13 cellular contexts compared by ENCODE assay signal in genomic region chr2:173079968-173080860, GRCh38. TPM values are rescaled to one million over a fixed set of nuclear protein-coding genes. Genes with fewer than 3 reads are reported as not detected.
A peak's percentile ranks its signal among the peaks of the same experiment; 100 is the strongest.
DNase-seq lines count a peak whose midpoint lies in the region; TF ChIP-seq lines count a peak whose summit lies in the region.
"Had no signal": no experiment of that assay in that cellular context is flagged by ENCODE, and none has a peak within 500 bp of the region (broad histone marks: within the 10 kb centered on the region; RNA-seq: fewer than 3 reads in every experiment).

No MANE protein-coding gene starts in this region.

- no peaks in the 10 kb centered on the region for H3K9me3 Mint-ChIP-seq in HFFc6
- H3K9me3 Mint-ChIP-seq: activated T-cell treated with anti-CD3 and anti-CD28 coated beads, Interleukin-2, amount 50 U/mL, for 4 hours; CD14-positive monocyte had no signal

- WGBS in adrenal gland, 4 donors = 90 to 97% (median 96%) methylated on average over 6 of the region's 6 CpGs

- no peaks in the 10 kb centered on the region for H3K36me3 ChIP-seq in adrenal gland (replicated peaks in 1 of 2)
- H3K36me3 ChIP-seq: WERI-Rb-1 had no signal

- TF ChIP-seq CTCF in HFFc6 (IDR thresholded peaks at IDR 0.05) (no peak), astrocyte of the cerebellum (IDR thresholded peaks at IDR 0.05; ENCODE audit: low read depth, low read length, missing control alignments) (no peak), adrenal gland (IDR thresholded peaks at IDR 0.05) (no peak)

- H3K4me3 ChIP-seq in astrocyte of the cerebellum (ENCODE audit: low read depth, low read length) (no peak overlapping the region), adrenal gland (no peak overlapping the region)

- H3K4me1 ChIP-seq in adrenal gland (replicated peaks in 1 of 2) = peaks cover 13 to 22% of the 10 kb centered on the region in 2 donors

- no peak for TF ChIP-seq POLR2A in adrenal gland (IDR thresholded peaks at IDR 0.05)

- no peaks in the 10 kb centered on the region for H3K9me3 ChIP-seq in adrenal gland (replicated peaks in 1 of 3)

- no peaks in the 10 kb centered on the region for H3K27me3 ChIP-seq in adrenal gland

- peaks cover 85% of the 10 kb centered on the region for H3K4me1 Mint-ChIP-seq in HFFc6 (ENCODE audit: low read depth)

- H3K27ac Mint-ChIP-seq in HFFc6 = peak overlapping the region; percentile 97
- H3K27ac Mint-ChIP-seq: CD14-positive monocyte had no signal

- in situ Hi-C loops in astrocyte of the cerebellum (cut with HindIII; ENCODE audit: low sequenced_read_pairs) = no loop called here

- intact Hi-C loops in adrenal gland (cut with DNase I) = loop anchor here (10.0 kb wide), 1 partner anchor 125 kb away; no protein-coding TSS in a partner anchor

- peak overlapping the region; percentile 80 for H3K4me3 Mint-ChIP-seq in HFFc6
- H3K4me3 Mint-ChIP-seq: activated T-cell treated with anti-CD3 and anti-CD28 coated beads, Interleukin-2, amount 50 U/mL, for 4 hours; CD14-positive monocyte had no signal

- peaks cover 33% of the 10 kb centered on the region for H3K36me3 Mint-ChIP-seq in HFFc6 (ENCODE audit: low read depth)

- H3K27ac ChIP-seq in adrenal gland = no peak overlapping the region
- H3K27ac ChIP-seq: WERI-Rb-1 had no signal

- DNase-seq in AG08395 (ENCODE audit: low spot score) (peak; percentile 73), HFFc6 (peak; percentile 99), astrocyte of the cerebellum (ENCODE audit: low read depth) (peak; percentile 85), iris pigment epithelial cell (ENCODE audit: low read depth) (peak; percentile 97), NCI-H526 (lab: John Stamatoyannopoulos, UW) (no peak), middle frontal gyrus (ENCODE audit: extremely low spot score, low spot score) (no peak), adrenal gland (no peak), NCI-H2196 treated with DMSO at 0.1 percent for 48 hours (lab: John Stamatoyannopoulos, UW; ENCODE audit: unreplicated experiment) (no peak)
- DNase-seq: activated T-cell treated with anti-CD3 and anti-CD28 coated beads, Interleukin-2, amount 50 U/mL, for 4 hours; nucleus accumbens; SHP77; WERI-Rb-1 had no signal

- H3K27me3 Mint-ChIP-seq in HFFc6 (ENCODE audit: insufficient read depth) = no peaks in the 10 kb centered on the region; the same call in 1 of the 2 replicates

RNA-seq across cellular contexts. Expression of gene MAP3K20, which starts 4.6 kb away (rescaled TPM):
- 100 to 1,000 TPM; 126 to 150 (median 134) TPM for total RNA-seq in HFFc6 (2021; fragmentation: NEBNext Ultra II Directional; extraction: Animal tissue kit (Norgen Biotek cat#: 25700))
- 10 to 100 TPM; 10.9 to 54.2 (median 29.1) TPM for total RNA-seq in adrenal gland
- 10 to 100 TPM in 1 of 3 donors, 1 to 10 TPM in 2; 8.1 to 26.8 (median 9.3) TPM for polyA plus RNA-seq in adrenal gland

Comparison
In these comparisons a context has a peak if more than half of its experiments do, and no peak if none do; other contexts are left out.
1. DNase-seq: peak in AG08395 (single experiment), HFFc6 (single experiment), astrocyte of the cerebellum (single experiment) and iris pigment epithelial cell (single experiment); none in NCI-H526 (0 of 2), middle frontal gyrus (single experiment), adrenal gland (0 of 7) and NCI-H2196 treated with DMSO at 0.1 percent for 48 hours (single experiment).